Comparison of ENCODE assay signal across 15 cellular contexts in the genomic region with DNA sequence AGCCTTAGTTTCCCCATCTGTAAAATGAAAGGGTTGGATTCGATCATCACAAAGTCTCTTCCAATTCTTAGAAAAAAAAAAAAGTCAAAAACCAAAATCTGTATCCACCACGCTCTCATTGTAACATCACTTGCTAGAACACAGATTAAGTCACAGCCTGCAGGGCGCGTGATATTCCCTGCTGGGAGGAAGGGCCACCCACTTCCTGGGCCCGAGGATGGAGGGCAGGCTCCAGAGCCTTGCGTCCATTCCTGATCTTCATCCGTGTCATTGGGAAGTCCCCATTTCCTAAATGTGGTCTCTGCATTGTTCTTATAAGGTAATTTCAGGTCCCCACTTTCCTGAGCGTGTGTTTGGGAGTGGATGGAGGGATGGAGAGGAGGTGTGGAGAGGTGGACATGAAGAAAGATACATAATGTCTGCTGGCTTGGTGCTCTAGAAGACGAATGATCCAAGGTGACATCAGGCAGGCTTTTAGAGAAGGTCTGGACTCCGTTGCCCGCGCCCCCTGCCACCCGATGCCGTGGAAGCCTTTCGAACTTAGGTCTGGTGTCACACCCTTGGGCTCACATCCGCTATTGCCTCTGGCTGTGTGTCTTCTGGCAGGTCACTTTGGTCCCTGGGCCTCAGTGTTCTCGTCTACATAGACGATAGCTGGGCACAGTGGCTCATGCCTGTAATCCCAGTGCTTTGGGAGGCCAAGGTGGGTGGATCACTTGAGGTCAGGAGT. TPM values are rescaled to one million over a fixed set of nuclear protein-coding genes. Genes with fewer than 3 reads are reported as not detected.
A peak's percentile ranks its signal among the peaks of the same experiment; 100 is the strongest.
DNase-seq lines count a peak whose midpoint lies in the region; ATAC-seq, FAIRE-seq and TF ChIP-seq lines count a peak whose summit lies in the region.
"Had no signal": no experiment of that assay in that cellular context is flagged by ENCODE, and none has a peak within 500 bp of the region (broad histone marks: within the 10 kb centered on the region; RNA-seq: fewer than 3 reads in every experiment).

No MANE protein-coding gene starts in this region.

- CTCF ChIA-PET in activated CD4-positive, alpha-beta memory T cell treated with anti-CD3 and anti-CD28 coated beads for 36 hours (lab: Charles Lee): no interaction called here

- no peak for ATAC-seq in GM21390 (IDR thresholded peaks at IDR 0.05; ENCODE audit: unreplicated experiment)

- peak overlapping the region; percentile 74 for H3K27ac ChIP-seq in WERI-Rb-1
- H3K27ac ChIP-seq in kidney (ENCODE audit: low read depth in 2 of 2, low read length in 2 of 2): no peak overlapping the region
- peak overlapping the region; percentile 19 for H3K27ac ChIP-seq in skeletal muscle tissue (ENCODE audit: low read depth, low read length)
- H3K27ac ChIP-seq: BLaER1 had no signal

- no peaks in the 10 kb centered on the region for H3K4me1 Mint-ChIP-seq in activated CD4-positive, alpha-beta memory T cell treated with anti-CD3 and anti-CD28 coated beads for 36 hours (ENCODE audit: low read depth)
- H3K4me1 Mint-ChIP-seq: CD8-positive, alpha-beta memory T cell had no signal

- H3K9ac ChIP-seq in kidney (ENCODE audit: low read length in 2 of 2) (no peak overlapping the region), skeletal muscle tissue (ENCODE audit: low read depth in 1 of 3, low read length in 3 of 3) (no peak overlapping the region)
- H3K9ac ChIP-seq: BLaER1 had no signal

- no peaks in the 10 kb centered on the region for H3K9me3 Mint-ChIP-seq in activated CD4-positive, alpha-beta memory T cell treated with anti-CD3 and anti-CD28 coated beads for 36 hours
- H3K9me3 Mint-ChIP-seq: CD8-positive, alpha-beta memory T cell had no signal

- no peaks in the 10 kb centered on the region for H3K27me3 ChIP-seq in WERI-Rb-1 (ENCODE audit: insufficient read depth, low read depth, severe bottlenecking)
- no peaks in the 10 kb centered on the region for H3K27me3 ChIP-seq in skeletal muscle tissue (ENCODE audit: control insufficient read depth in 3 of 3, insufficient read depth in 3 of 3, low read length in 3 of 3)
- H3K27me3 ChIP-seq: BLaER1 had no signal

- H3K4me1 ChIP-seq in kidney (ENCODE audit: control insufficient read depth in 1 of 2, insufficient read depth in 1 of 2, low read depth in 1 of 2, low read length in 2 of 2) (no peaks in the 10 kb centered on the region), skeletal muscle tissue (ENCODE audit: control insufficient read depth in 3 of 3, insufficient read depth in 3 of 3, low read length in 3 of 3) (peaks cover 0 to 5% (median 0%) of the 10 kb centered on the region in 3 donors)
- H3K4me1 ChIP-seq: BLaER1 had no signal

- no peaks in the 10 kb centered on the region for H3K36me3 Mint-ChIP-seq in activated CD4-positive, alpha-beta memory T cell treated with anti-CD3 and anti-CD28 coated beads for 36 hours
- H3K36me3 Mint-ChIP-seq: CD8-positive, alpha-beta memory T cell had no signal

- POLR2A ChIA-PET in activated CD4-positive, alpha-beta memory T cell treated with anti-CD3 and anti-CD28 coated beads for 36 hours (lab: Charles Lee): no interaction called here

- intact Hi-C loops in kidney (cut with DNase I): no loop called here
- intact Hi-C loops in activated CD4-positive, alpha-beta memory T cell treated with anti-CD3 and anti-CD28 coated beads for 36 hours (cut with micrococcal nuclease): no loop called here

- DNase-seq in WERI-Rb-1 (no peak), kidney (peak; percentile 52), NOMO-1 (lab: John Stamatoyannopoulos, UW; ENCODE audit: unreplicated experiment in 2 of 2) (no peak), medulla oblongata (ENCODE audit: extremely low spot score) (no peak)
- no peak for DNase-seq in activated CD4-positive, alpha-beta memory T cell treated with anti-CD3 and anti-CD28 coated beads for 36 hours
- DNase-seq: AML-193; Caco-2; CD8-positive, alpha-beta memory T cell; DMS53; GF-D8; IMR-90; KBM-7 had no signal

- H3K9me3 ChIP-seq in WERI-Rb-1 (ENCODE audit: severe bottlenecking): no peaks in the 10 kb centered on the region
- H3K9me3 ChIP-seq in kidney (ENCODE audit: control insufficient read depth in 1 of 2, low read length in 2 of 2): no peaks in the 10 kb centered on the region
- H3K9me3 ChIP-seq in skeletal muscle tissue (ENCODE audit: control insufficient read depth in 3 of 3, low read length in 3 of 3): no peaks in the 10 kb centered on the region
- H3K9me3 ChIP-seq: BLaER1, Caco-2 had no signal

- peaks cover 9% of the 10 kb centered on the region for H3K27me3 Mint-ChIP-seq in activated CD4-positive, alpha-beta memory T cell treated with anti-CD3 and anti-CD28 coated beads for 36 hours

- H3K27ac Mint-ChIP-seq in activated CD4-positive, alpha-beta memory T cell treated with anti-CD3 and anti-CD28 coated beads for 36 hours: no peak overlapping the region
- H3K27ac Mint-ChIP-seq: CD8-positive, alpha-beta memory T cell had no signal

- TF ChIP-seq CTCF in WERI-Rb-1 (IDR thresholded peaks at IDR 0.05; ENCODE audit: low read depth, low read length) (no peak), kidney (IDR thresholded peaks at IDR 0.05; ENCODE audit: borderline replicate concordance, extremely low read depth, insufficient read depth) (no peak)

- no peak for FAIRE-seq in kidney (lab: Jason Lieb, UNC)

- H3K4me3 Mint-ChIP-seq in activated CD4-positive, alpha-beta memory T cell treated with anti-CD3 and anti-CD28 coated beads for 36 hours: no peak overlapping the region
- H3K4me3 Mint-ChIP-seq: CD8-positive, alpha-beta memory T cell had no signal

- H3K36me3 ChIP-seq in WERI-Rb-1 (no peaks in the 10 kb centered on the region), kidney (ENCODE audit: control insufficient read depth in 1 of 2, insufficient read depth in 2 of 2, low read length in 2 of 2) (no peaks in the 10 kb centered on the region), skeletal muscle tissue (ENCODE audit: control insufficient read depth in 3 of 3, insufficient read depth in 3 of 3, low read length in 3 of 3) (no peaks in the 10 kb centered on the region)
- H3K36me3 ChIP-seq: BLaER1 had no signal

- no peak overlapping the region for H3K4me3 ChIP-seq in WERI-Rb-1 (ENCODE audit: low read depth, low read length)
- no peak overlapping the region for H3K4me3 ChIP-seq in kidney (ENCODE audit: low read length in 2 of 2)
- no peak overlapping the region for H3K4me3 ChIP-seq in skeletal muscle tissue (ENCODE audit: low read length in 3 of 3)
- H3K4me3 ChIP-seq: BLaER1 had no signal

RNA-seq across cellular contexts. Expression of gene ATP5PO, which starts 56.1 kb away (rescaled TPM):
- total RNA-seq in kidney: 165 TPM
- polyA plus RNA-seq in kidney (ENCODE audit: insufficient read depth, low read depth, low replicate concordance): 693 TPM
- total RNA-seq in skeletal muscle tissue: 258 TPM
- total RNA-seq in activated CD4-positive, alpha-beta memory T cell treated with anti-CD3 and anti-CD28 coated beads for 36 hours: 100 to 1,000 TPM; 208 to 210 TPM

Comparison
In these comparisons a context has a peak if more than half of its experiments do, and no peak if none do; other contexts are left out.
1. H3K27ac ChIP-seq: peak in WERI-Rb-1 (single experiment) and skeletal muscle tissue (single experiment); none in kidney (0 of 2).